In genomic region chr10:125629758-125630376, GRCh38 we compare ENCODE assay signal across 8 cellular contexts. TPM values are rescaled to one million over a fixed set of nuclear protein-coding genes. Genes with fewer than 3 reads are reported as not detected.
DNase-seq lines count a peak whose midpoint lies in the region; ATAC-seq and TF ChIP-seq lines count a peak whose summit lies in the region.

No MANE protein-coding gene starts in this region.

- no peaks in the 10 kb centered on the region for H3K9me3 Mint-ChIP-seq in WTC11

- H3K4me1 Mint-ChIP-seq in WTC11 = peaks cover 15% of the 10 kb centered on the region

- peak; percentile 51 for DNase-seq in KBM-7
- peak; percentile 55 for DNase-seq in iPS-NIHi11 (ENCODE audit: low spot score)
- no peak for DNase-seq in substantia nigra (lab: John Stamatoyannopoulos, UW)
- no peak for DNase-seq in activated naive CD4-positive, alpha-beta T cell treated with Interleukin-2 at 50 U/mL for 16 hours
- no peak for DNase-seq in WTC11 (ENCODE audit: low spot score)
- no peak for DNase-seq in NK-92 (lab: John Stamatoyannopoulos, UW; ENCODE audit: unreplicated experiment)

- ATAC-seq in SK-N-SH treated with all-trans-retinoic acid at 6 μM for 48 hours (peak; percentile 66), WTC11 (no peak)

- no peak overlapping the region for H3K27ac ChIP-seq in substantia nigra (ENCODE audit: low read depth, low read length, poor library complexity, severe bottlenecking)

- POLR2A ChIA-PET in WTC11 (lab: Charles Lee) = no interaction called here

- in situ Hi-C loops in KBM-7 (cut with MboI; ENCODE audit: low pct_unique_long_range_greater_than_20kb, low sequenced_read_pairs) = no loop called here

- H3K27me3 Mint-ChIP-seq in WTC11 (ENCODE audit: low read depth) = no peaks in the 10 kb centered on the region; the same call in none of the 2 replicates

- no peak overlapping the region for H3K4me3 ChIP-seq in GM12875 (ENCODE audit: low read depth, low read length)

- H3K4me3 Mint-ChIP-seq in WTC11 = no peak overlapping the region

- H3K36me3 Mint-ChIP-seq in WTC11 = no peaks in the 10 kb centered on the region

- TF ChIP-seq CTCF in GM12875 (IDR thresholded peaks at IDR 0.05; ENCODE audit: borderline replicate concordance, insufficient read depth, low read depth, low read length) (peak; percentile 32; the same call in 1 of the 2 replicates), WTC11 (IDR thresholded peaks at IDR 0.05) (no peak)

- no peak overlapping the region for H3K27ac Mint-ChIP-seq in WTC11

- CTCF ChIA-PET in WTC11 (lab: Charles Lee) = interaction anchor here (1.6 kb wide), 1 partner anchor 108 kb away, joined by 4 read pairs; no protein-coding TSS in a partner anchor

TF ChIP-seq in SK-N-SH treated with all-trans-retinoic acid at 6 μM for 48 hours, 23 proteins besides CTCF, POLR2A, EP300 and RAD21:
- no peak for TF ChIP-seq ZC3H10 (CRISPR knock-in tag; IDR thresholded peaks at IDR 0.05)
- TF ChIP-seq RARB (CRISPR knock-in tag; IDR thresholded peaks at IDR 0.05) = no peak
- no peak for TF ChIP-seq TCF4 (CRISPR knock-in tag; IDR thresholded peaks at IDR 0.05; ENCODE audit: borderline replicate concordance)
- no peak for TF ChIP-seq SNAI2 (CRISPR knock-in tag; IDR thresholded peaks at IDR 0.05)
- no peak for TF ChIP-seq ARNTL (CRISPR knock-in tag; IDR thresholded peaks at IDR 0.05; ENCODE audit: borderline replicate concordance, low read depth)
- no peak for TF ChIP-seq OSR1 (CRISPR knock-in tag; IDR thresholded peaks at IDR 0.05)

TF ChIP-seq in WTC11, 78 proteins besides CTCF, POLR2A, EP300 and RAD21:
- TF ChIP-seq ESRRA (CRISPR knock-in tag; IDR thresholded peaks at IDR 0.05; ENCODE audit: borderline replicate concordance) (no peak), CREB1 (CRISPR knock-in tag; IDR thresholded peaks at IDR 0.05) (no peak), ATF2 (CRISPR knock-in tag; IDR thresholded peaks at IDR 0.05; ENCODE audit: borderline replicate concordance, low read depth) (no peak), GABPB1 (CRISPR knock-in tag; IDR thresholded peaks at IDR 0.05) (no peak), GRHL2 (CRISPR knock-in tag; IDR thresholded peaks at IDR 0.05; ENCODE audit: insufficient replicate concordance, severe bottlenecking) (no peak), ZNF396 (CRISPR knock-in tag; IDR thresholded peaks at IDR 0.05; ENCODE audit: borderline replicate concordance) (no peak)

RNA-seq across cellular contexts. Expression of gene TEX36, which starts 53.1 kb away (rescaled TPM):
- total RNA-seq in WTC11 (2021) = not detected in 3 replicates

Comparison
In these comparisons a context has a peak if more than half of its experiments do, and no peak if none do; other contexts are left out.
1. DNase-seq: peak in KBM-7 (single experiment) and iPS-NIHi11 (single experiment); none in substantia nigra (0 of 49), activated naive CD4-positive, alpha-beta T cell treated with Interleukin-2 at 50 U/mL for 16 hours (single experiment), WTC11 (single experiment) and NK-92 (single experiment).